ENCODE assay signal across 11 cellular contexts in genomic region chr7:6536899-6537298, GRCh38. TPM values are rescaled to one million over a fixed set of nuclear protein-coding genes. Genes with fewer than 3 reads are reported as not detected.
A peak's percentile ranks its signal among the peaks of the same experiment; 100 is the strongest.
DNase-seq lines count a peak whose midpoint lies in the region; ATAC-seq and TF ChIP-seq lines count a peak whose summit lies in the region.
"Had no signal": no experiment of that assay in that cellular context is flagged by ENCODE, and none has a peak within 500 bp of the region (broad histone marks: within the 10 kb centered on the region; RNA-seq: fewer than 3 reads in every experiment).

No MANE protein-coding gene starts in this region.

- no peaks in the 10 kb centered on the region for H3F3A ChIP-seq in SK-N-SH (replicated peaks; ENCODE audit: insufficient read depth)

- H3K9me3 ChIP-seq in HUES48 (ENCODE audit: control insufficient read depth, insufficient read depth, low read length) (no peaks in the 10 kb centered on the region), SK-N-SH (no peaks in the 10 kb centered on the region)

- H3K9ac ChIP-seq in HUES48 (ENCODE audit: low read depth, low read length) (no peak overlapping the region), SK-N-SH (no peak overlapping the region)

- no peak for ATAC-seq in activated CD4-positive, CD25-positive, alpha-beta regulatory T cell treated with anti-CD3 and anti-CD28 coated beads, Interleukin-2, amount 50 U/mL, for 24 hours
- ATAC-seq in GM18858 (IDR thresholded peaks at IDR 0.05; ENCODE audit: unreplicated experiment): no peak
- ATAC-seq: activated CD8-positive, alpha-beta memory T cell treated with anti-CD3 and anti-CD28 coated beads, Interleukin-2, amount 10 ng/mL, durations not matched to agents 7 days and 5 days; sciatic nerve had no signal

- 14% methylated on average over 14 of the region's 14 CpGs for WGBS in SK-N-SH (ENCODE audit: low lambda C conversion rate)

- H3K27me3 ChIP-seq in HUES48 (ENCODE audit: control insufficient read depth, insufficient read depth, low read length) (peaks cover 42% of the 10 kb centered on the region), SK-N-SH (ENCODE audit: insufficient read depth) (peaks cover 7% of the 10 kb centered on the region; the same call in 1 of the 2 replicates)

- H3K4me3 ChIP-seq in HUES48 (ENCODE audit: low read depth, low read length) (peak overlapping the region; percentile 71), SK-N-SH (ENCODE audit: low read depth in 2 of 2, low read length in 1 of 2) (peak overlapping the region; percentile 43 to 62)

- no peaks in the 10 kb centered on the region for H3K4me1 ChIP-seq in HUES48 (ENCODE audit: control insufficient read depth, insufficient read depth, low read length)
- H3K4me1 ChIP-seq in SK-N-SH (ENCODE audit: control insufficient read depth in 1 of 2, insufficient read depth in 2 of 2, low read depth in 1 of 2, low read length in 1 of 2): no peaks in the 10 kb centered on the region; a peak in 1 of 4 replicates

- TF ChIP-seq CTCF in SK-N-SH (IDR thresholded peaks at IDR 0.05): no peak

- peak; percentile 51 for DNase-seq in A172 (ENCODE audit: low spot score)
- peak; percentile 100 for DNase-seq in SK-N-SH
- DNase-seq in islet precursor cell: peak; percentile 93
- DNase-seq in mesenteric fat pad (ENCODE audit: low spot score): no peak
- no peak for DNase-seq in GDM1 (lab: John Stamatoyannopoulos, UW)
- DNase-seq: activated CD8-positive, alpha-beta memory T cell treated with anti-CD3 and anti-CD28 coated beads, Interleukin-2, amount 10 ng/mL, durations not matched to agents 7 days and 5 days; kidney had no signal

- CTCF ChIA-PET in SK-N-SH (lab: Yijun Ruan, JAX): interaction anchor here (0.8 to 4.6 kb wide), 8 partner anchors 10 to 53 kb away, joined by 3 to 27 read pairs (median 5); partner anchors contain the start of gene INTS15

- no peaks in the 10 kb centered on the region for H3K9me2 ChIP-seq in SK-N-SH

- no peaks in the 10 kb centered on the region for H3K79me2 ChIP-seq in SK-N-SH (ENCODE audit: insufficient read depth)

- POLR2A ChIA-PET in SK-N-SH (lab: Yijun Ruan, JAX): interaction anchor here (1.3 kb wide), 1 partner anchor 54 kb away, joined by 5 read pairs; no protein-coding TSS in a partner anchor

- no peak for TF ChIP-seq EP300 in SK-N-SH (IDR thresholded peaks at IDR 0.05; ENCODE audit: borderline replicate concordance in 1 of 2, low read depth in 1 of 2, low read length in 1 of 2)

- peak overlapping the region; percentile 21; the same call in 1 of the 2 replicates for H3K4me2 ChIP-seq in SK-N-SH

- no peaks in the 10 kb centered on the region for H4K20me1 ChIP-seq in SK-N-SH (ENCODE audit: insufficient read depth)

- H3K36me3 ChIP-seq in HUES48 (ENCODE audit: control insufficient read depth, insufficient read depth, low read length) (no peaks in the 10 kb centered on the region), SK-N-SH (replicated peaks in 1 of 2; ENCODE audit: control insufficient read depth in 1 of 2, insufficient read depth in 2 of 2, low read length in 1 of 2) (no peaks in the 10 kb centered on the region)

- TF ChIP-seq RAD21 in SK-N-SH (IDR thresholded peaks at IDR 0.05; ENCODE audit: low read length): no peak

- H3K27ac ChIP-seq in HUES48 (ENCODE audit: low read depth, low read length): no peak overlapping the region
- H3K27ac ChIP-seq in SK-N-SH (ENCODE audit: low read depth in 2 of 2, low read length in 1 of 2): no peak overlapping the region

- H2AFZ ChIP-seq in SK-N-SH (ENCODE audit: low read depth): no peak overlapping the region

TF ChIP-seq in SK-N-SH, 30 proteins besides CTCF, POLR2A, EP300 and RAD21:
- TF ChIP-seq RXRA (IDR thresholded peaks at IDR 0.05; ENCODE audit: borderline replicate concordance, low read depth) (no peak), MEF2A (IDR thresholded peaks at IDR 0.05; ENCODE audit: borderline replicate concordance, low read depth) (no peak), PBX3 (IDR thresholded peaks at IDR 0.05) (no peak), SIN3A (IDR thresholded peaks at IDR 0.05; ENCODE audit: borderline replicate concordance, low read depth, low read length) (no peak), JUND (IDR thresholded peaks at IDR 0.05) (no peak), ELF1 (IDR thresholded peaks at IDR 0.05) (no peak), NFIC (IDR thresholded peaks at IDR 0.05; ENCODE audit: borderline replicate concordance) (no peak), TAF1 (IDR thresholded peaks at IDR 0.05; ENCODE audit: borderline replicate concordance, low read depth, low read length) (no peak), MXI1 (IDR thresholded peaks at IDR 0.05; ENCODE audit: low read depth, low read length) (no peak), FOXM1 (IDR thresholded peaks at IDR 0.05; ENCODE audit: low read depth) (no peak), GABPA (IDR thresholded peaks at IDR 0.05; ENCODE audit: low read depth) (no peak), FOXJ3 (CRISPR knock-in tag; IDR thresholded peaks at IDR 0.05) (no peak), CHD2 (IDR thresholded peaks at IDR 0.05; ENCODE audit: low read length, partially characterized antibody) (no peak), SMC3 (IDR thresholded peaks at IDR 0.05; ENCODE audit: low read depth, low read length) (no peak), EZH2phosphoT487 (IDR thresholded peaks at IDR 0.05; ENCODE audit: borderline replicate concordance, low read depth) (no peak), USF1 (IDR thresholded peaks at IDR 0.05; ENCODE audit: borderline replicate concordance, low read depth) (no peak), TCF12 (IDR thresholded peaks at IDR 0.05) (no peak)

RNA-seq across cellular contexts. Expression of gene GRID2IP, which starts 14.4 kb away (rescaled TPM):
- 0.03 and 0.22 TPM in 2 replicates for total RNA-seq in A172 (2014; rRNA removed; shearing (Covaris generic))
- polyA plus RNA-seq in SK-N-SH (2012; rRNA removed): 0.03 and 0.06 TPM in 2 replicates
- 0.03 and 0.04 TPM in 2 replicates for polyA plus RNA-seq in SK-N-SH (2012; cell fraction: cytosol; rRNA removed)
- 0.15 and 0.27 TPM in 2 replicates for polyA plus RNA-seq in SK-N-SH (2012; cell fraction: nucleus; rRNA removed)
- not detected for total RNA-seq in mesenteric fat pad

RNA-seq across cellular contexts. Expression of gene ZDHHC4, which starts 40.4 kb away (rescaled TPM):
- total RNA-seq in A172 (2014; rRNA removed; shearing (Covaris generic)): 66.0 and 69.1 TPM in 2 replicates
- polyA plus RNA-seq in SK-N-SH (2012; rRNA removed): 169 and 178 TPM in 2 replicates
- polyA plus RNA-seq in SK-N-SH (2012; cell fraction: cytosol; rRNA removed): 151 and 174 TPM in 2 replicates
- 96.9 and 98.5 TPM in 2 replicates for polyA plus RNA-seq in SK-N-SH (2012; cell fraction: nucleus; rRNA removed)
- total RNA-seq in mesenteric fat pad: 53.9 TPM

RNA-seq across cellular contexts. Expression of gene INTS15, which starts 52.9 kb away (rescaled TPM):
- 28.3 and 30.0 TPM in 2 replicates for total RNA-seq in A172 (2014; rRNA removed; shearing (Covaris generic))
- polyA plus RNA-seq in SK-N-SH (2012; rRNA removed): 31.3 and 39.1 TPM in 2 replicates
- polyA plus RNA-seq in SK-N-SH (2012; cell fraction: cytosol; rRNA removed): 23.3 and 29.6 TPM in 2 replicates
- 45.0 and 62.8 TPM in 2 replicates for polyA plus RNA-seq in SK-N-SH (2012; cell fraction: nucleus; rRNA removed)
- total RNA-seq in mesenteric fat pad: 26.2 TPM

RNA-seq across cellular contexts. Expression of gene KDELR2, which starts 52.9 kb away (rescaled TPM):
- 181 and 208 TPM in 2 replicates for total RNA-seq in A172 (2014; rRNA removed; shearing (Covaris generic))
- 122 and 136 TPM in 2 replicates for polyA plus RNA-seq in SK-N-SH (2012; rRNA removed)
- polyA plus RNA-seq in SK-N-SH (2012; cell fraction: cytosol; rRNA removed): 151 and 153 TPM in 2 replicates
- 68.5 and 84.0 TPM in 2 replicates for polyA plus RNA-seq in SK-N-SH (2012; cell fraction: nucleus; rRNA removed)
- total RNA-seq in mesenteric fat pad: 156 TPM

Comparison
In these comparisons a context has a peak if more than half of its experiments do, and no peak if none do; other contexts are left out.
1. DNase-seq: peak in A172 (single experiment), SK-N-SH (single experiment) and islet precursor cell (single experiment); none in mesenteric fat pad (single experiment) and GDM1 (single experiment).